In genomic region chr18:65221736-65222135, GRCh38 we compare ENCODE assay signal across 25 cellular contexts.
"Had no signal": no experiment of that assay in that cellular context is flagged by ENCODE, and none has a peak within 500 bp of the region (broad histone marks: within the 10 kb centered on the region; RNA-seq: fewer than 3 reads in every experiment).

No MANE protein-coding gene starts in this region.

- H3K27ac ChIP-seq: body of pancreas, cardiac muscle cell, heart right ventricle, neutrophil, ovary, psoas muscle, right atrium auricular region, thoracic aorta, vagina, VCaP had no signal

- H3K27me3 ChIP-seq: body of pancreas, cardiac muscle cell, heart right ventricle, neutrophil, ovary, right atrium auricular region, vagina had no signal

- H3K4me3 ChIP-seq: body of pancreas, cardiac muscle cell, heart right ventricle, ovary, psoas muscle, right atrium auricular region, thoracic aorta, vagina had no signal

- H3K9me3 ChIP-seq: body of pancreas, neutrophil, ovary, psoas muscle, right atrium auricular region, thoracic aorta, vagina had no signal

- DNase-seq: activated CD4-positive, alpha-beta memory T cell treated with anti-CD3 and anti-CD28 coated beads, Interleukin-2, amount 10 ng/mL, durations not matched to agents 7 days and 5 days; activated CD4-positive, alpha-beta T cell treated with anti-CD3 and anti-CD28 coated beads, Interleukin-2, amount 10 ng/mL, durations not matched to agents 24 days and 14 days; activated effector memory CD4-positive, alpha-beta T cell treated with anti-CD3 and anti-CD28 coated beads, Interleukin-2, amount 50 U/mL, for 16 hours; activated naive CD4-positive, alpha-beta T cell treated with anti-CD3 and anti-CD28 coated beads, Interleukin-2, amount 10 ng/mL, durations not matched to agents 7 days and 5 days; activated T-cell treated with anti-CD3 and anti-CD28 coated beads, Interleukin-2, amount 50 U/mL, for 72 hours; anterior cingulate cortex; body of pancreas; effector CD4-positive, alpha-beta T cell; erythroblast; foreskin fibroblast; heart right ventricle; islet precursor cell; left cardiac atrium; mesenchymal stem cell; ovary; psoas muscle; stimulated activated CD4-positive, alpha-beta T cell treated with anti-CD3 and anti-CD28 coated beads, Interleukin-4, amount 100 ng/mL, for 24 hours; stimulated activated naive CD4-positive, alpha-beta T cell treated with Interleukin-2 at 50 U/mL for 16 hours had no signal

- H3K36me3 ChIP-seq: cardiac muscle cell, heart right ventricle, neutrophil, ovary, right atrium auricular region, thoracic aorta, vagina had no signal

- H3K4me1 ChIP-seq: body of pancreas, heart right ventricle, psoas muscle, right atrium auricular region, vagina had no signal

- ATAC-seq: activated CD4-positive, CD25-positive, alpha-beta regulatory T cell treated with anti-CD3 and anti-CD28 coated beads, Interleukin-2, amount 50 U/mL, for 24 hours; activated T-cell treated with anti-CD3 and anti-CD28 coated beads, Interleukin-2, amount 50 U/mL, for 72 hours; body of pancreas; heart right ventricle; left cardiac atrium; psoas muscle had no signal
